Comparison of ENCODE assay signal across 8 cellular contexts in the genomic region with DNA sequence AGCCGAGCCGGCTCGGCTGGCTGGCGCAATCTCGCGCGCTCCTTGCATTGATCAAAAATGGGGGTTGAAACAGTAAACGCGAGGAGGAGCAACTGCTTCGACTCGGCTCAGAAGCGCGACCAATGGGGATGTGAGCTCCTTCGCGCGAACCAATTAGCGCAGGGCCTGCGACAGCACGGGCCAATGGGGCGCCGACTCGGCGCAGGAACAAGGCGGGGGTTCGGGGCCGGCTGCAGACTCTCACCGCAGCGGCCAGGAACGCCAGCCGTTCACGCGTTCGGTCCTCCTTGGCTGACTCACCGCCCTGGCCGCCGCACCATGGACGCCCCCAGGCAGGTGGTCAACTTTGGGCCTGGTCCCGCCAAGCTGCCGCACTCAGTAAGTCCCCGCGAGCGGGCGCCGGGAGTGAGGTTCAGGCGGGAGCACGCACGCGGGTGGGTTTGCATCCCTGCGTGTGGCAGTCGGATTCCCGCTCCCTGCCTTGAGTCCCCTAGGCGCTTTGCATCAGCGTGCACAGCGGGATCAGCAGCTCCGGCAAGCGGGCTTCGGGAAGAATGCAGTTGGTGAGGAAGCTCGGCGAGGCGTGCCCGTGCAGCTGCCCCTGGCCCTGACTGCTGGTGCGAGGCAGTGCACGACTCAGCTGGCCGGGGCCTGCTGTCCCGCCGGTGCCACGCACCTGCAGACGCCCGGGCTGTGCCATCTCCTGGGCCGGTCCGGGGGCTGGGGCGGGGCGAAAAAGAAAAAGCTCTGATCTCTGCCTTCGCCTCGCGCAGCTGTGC. TPM values are rescaled to one million over a fixed set of nuclear protein-coding genes. Genes with fewer than 3 reads are reported as not detected.
DNase-seq lines count a peak whose midpoint lies in the region; ATAC-seq, FAIRE-seq and TF ChIP-seq lines count a peak whose summit lies in the region.

A gene (plus strand): TSS at position 233 of the 779 bp plus-strand sequence. CDS start 86 bp downstream, at position 319.

- WGBS in heart right ventricle, 2 donors = 0 to 1% methylated on average over 75 to 76 of the region's 76 CpGs
- WGBS in upper lobe of left lung, 2 donors = 1 to 4% methylated on average over 18 to 32 of the region's 76 CpGs

- H3K27ac ChIP-seq in heart right ventricle = peak within 1 kb of the TSS in 2 of 10 donors; percentile 28 to 36
- peak within 1 kb of the TSS in 3 of 4 donors; percentile 12 to 45 (median 35) for H3K27ac ChIP-seq in upper lobe of left lung

- H3K27me3 ChIP-seq in adipocyte (replicated peaks; ENCODE audit: control insufficient read depth, insufficient read depth, low read length) (peaks cover 9% of the 10 kb centered on the region), heart right ventricle (peaks cover 0 to 53% (median 47%) of the 10 kb centered on the region in 7 donors), upper lobe of left lung (peaks cover 0 to 13% (median 1%) of the 10 kb centered on the region in 4 donors)

- peak within 1 kb of the TSS; percentile 86 for H3K9ac ChIP-seq in adipocyte (ENCODE audit: low read length)

- H3K9me3 ChIP-seq in adipocyte (ENCODE audit: control insufficient read depth, low read length) = no peaks in the 10 kb centered on the region
- no peaks in the 10 kb centered on the region for H3K9me3 ChIP-seq in heart right ventricle
- no peaks in the 10 kb centered on the region for H3K9me3 ChIP-seq in upper lobe of left lung

- TF ChIP-seq POLR2A in GM12892 (IDR thresholded peaks at IDR 0.05; ENCODE audit: low read depth, low read length) = peak; percentile 73; the same call in 1 of the 2 replicates
- peak in 1 of 4 donors; percentile 19 for TF ChIP-seq POLR2A in upper lobe of left lung (IDR thresholded peaks at IDR 0.05)

- TF ChIP-seq EP300 in upper lobe of left lung (IDR thresholded peaks at IDR 0.05) = no peak

- peak; percentile 99 for ATAC-seq in HG02840 (IDR thresholded peaks at IDR 0.05; ENCODE audit: low FRiP score, unreplicated experiment)
- peak; percentile 94 to 98 (median 96) for ATAC-seq in heart right ventricle
- peak; percentile 94 to 97 for ATAC-seq in upper lobe of left lung (ENCODE audit: low FRiP score in 2 of 2)

- DNase-seq in GM12892 (ENCODE audit: insufficient read length) (peak; percentile 96), NCI-H1436 treated with DMSO at 0.1 percent for 48 hours (lab: John Stamatoyannopoulos, UW) (peak; percentile 76), T follicular helper cell (ENCODE audit: low read depth) (peak; percentile 80), adipocyte (ENCODE audit: low read depth) (peak; percentile 99), heart right ventricle (peak; percentile 74 to 76), posterior cingulate gyrus (peak; percentile 86 to 99 (median 92)), upper lobe of left lung (peak; percentile 83 to 94)

- peak in 1 of 9 donors; percentile 10 for TF ChIP-seq CTCF in heart right ventricle (IDR thresholded peaks at IDR 0.05)
- no peak for TF ChIP-seq CTCF in upper lobe of left lung (IDR thresholded peaks at IDR 0.05)

- peak; percentile 98 for FAIRE-seq in GM12892 (lab: Jason Lieb, UNC)

- peak within 1 kb of the TSS; percentile 90 for H3K4me3 ChIP-seq in adipocyte (ENCODE audit: low read length)
- H3K4me3 ChIP-seq in heart right ventricle = peak within 1 kb of the TSS; percentile 34 to 70 (median 57)
- peak within 1 kb of the TSS; percentile 35 to 62 (median 51) for H3K4me3 ChIP-seq in upper lobe of left lung

- intact Hi-C loops in heart right ventricle (cut with DNase I) = no loop called here
- intact Hi-C loops in posterior cingulate gyrus (cut with DNase I) = no loop called here

- H3K4me1 ChIP-seq in adipocyte (ENCODE audit: control insufficient read depth, insufficient read depth, low read length) (peaks cover 18% of the 10 kb centered on the region), heart right ventricle (peaks cover 6 to 28% (median 23%) of the 10 kb centered on the region in 9 donors), upper lobe of left lung (peaks cover 22 to 32% (median 29%) of the 10 kb centered on the region in 4 donors)

- H3K36me3 ChIP-seq in adipocyte (ENCODE audit: control insufficient read depth, insufficient read depth, low read length, severe bottlenecking) (peaks cover 25% of the 10 kb centered on the region), heart right ventricle (no peaks in the 10 kb centered on the region), upper lobe of left lung (no peaks in the 10 kb centered on the region)

RNA-seq across cellular contexts. Expression of the gene that starts here (rescaled TPM):
- polyA plus RNA-seq in GM12892 (2012; ENCODE audit: missing spikeins) = 27.1 TPM
- 1 to 10 TPM in 2 of 10 donors, under 1 TPM in 7, not detected in 1; 0.28 to 2.4 (median 0.39) TPM for total RNA-seq in heart right ventricle
- polyA plus RNA-seq in heart right ventricle = 1 to 10 TPM in 1 of 2 donors, under 1 TPM in 1; 0.95 to 4.0 TPM
- total RNA-seq in upper lobe of left lung = 10 to 100 TPM in 2 of 6 donors, 1 to 10 TPM in 3, not detected in 1; 1.8 to 14.6 (median 6.4) TPM
